In genomic region chr11:86523738-86524602, GRCh38 we compare ENCODE assay signal across 2 cellular contexts.
TF ChIP-seq lines count a peak whose summit lies in the region.

No MANE protein-coding gene starts in this region.

TF ChIP-seq in K562, 482 proteins besides CTCF, POLR2A, EP300 and RAD21 (continued from another document and continues in another):
- TF ChIP-seq FOS (IDR thresholded peaks at IDR 0.05; ENCODE audit: extremely low read depth, insufficient read length) (peak; percentile 70), SP1 (CRISPR knock-in tag; IDR thresholded peaks at IDR 0.05) (no peak), ZNF644 (tag; IDR thresholded peaks at IDR 0.05; ENCODE audit: low read depth) (no peak), FOXK2 (conservative IDR thresholded peaks at IDR 0.05 in 1 of 2, IDR thresholded peaks at IDR 0.05 in 1 of 2; ENCODE audit: low read depth in 2 of 2) (no peak), TAL1 (IDR thresholded peaks at IDR 0.05) (peak; percentile 42), CBX2 (IDR thresholded peaks at IDR 0.05; ENCODE audit: insufficient read depth, low read length, poor library complexity, severe bottlenecking) (no peak), ZNF354B (CRISPR knock-in tag; IDR thresholded peaks at IDR 0.05) (no peak), RCOR1 (IDR thresholded peaks at IDR 0.05; ENCODE audit: borderline replicate concordance in 1 of 2, low read depth in 2 of 2, low read length in 2 of 2) (0 out of 4 replicates have a peak, but pooled peaks of 1 of the 2 experiments have one; percentile 13), SMARCA4 (IDR thresholded peaks at IDR 0.05) (peak; percentile 92), CBFA2T2 (conservative IDR thresholded peaks at IDR 0.05) (peak; percentile 37; the same call in 1 of the 2 replicates), TCF3 (CRISPR knock-in tag; IDR thresholded peaks at IDR 0.05) (peak; percentile 31; the same call in 1 of the 2 replicates), PHTF2 (CRISPR knock-in tag; IDR thresholded peaks at IDR 0.05) (no peak), NFATC3 (IDR thresholded peaks at IDR 0.05) (peak; percentile 70; the same call in 1 of the 2 replicates), HDAC1 (IDR thresholded peaks at IDR 0.05) (0 out of 4 replicates have a peak, but pooled peaks of 1 of the 2 experiments have one; percentile 42), MEIS2 (IDR thresholded peaks at IDR 0.05; ENCODE audit: partially characterized antibody) (peak; percentile 57), THAP7 (CRISPR knock-in tag; IDR thresholded peaks at IDR 0.05) (no peak), KLF16 (IDR thresholded peaks at IDR 0.05) (no peak), HES1 (IDR thresholded peaks at IDR 0.05; ENCODE audit: low read depth) (no peak), FOXP1 (CRISPR knock-in tag; IDR thresholded peaks at IDR 0.05) (0 out of 2 replicates have a peak, but pooled peaks have one; percentile 60), DPF2 (IDR thresholded peaks at IDR 0.05) (peak; percentile 83), SOX6 (IDR thresholded peaks at IDR 0.05) (peak; percentile 51; the same call in 1 of the 2 replicates), JUN (IDR thresholded peaks at IDR 0.05; ENCODE audit: borderline replicate concordance, low read depth, low read length) (peak; percentile 93), JUN (CRISPR knock-in tag; IDR thresholded peaks at IDR 0.05; ENCODE audit: borderline replicate concordance) (no peak), MAFG (tag; conservative IDR thresholded peaks at IDR 0.05) (no peak), CBFA2T3 (IDR thresholded peaks at IDR 0.05) (peak; percentile 56), FOSL1 (tag; conservative IDR thresholded peaks at IDR 0.05) (peak; percentile 98), CBX5 (IDR thresholded peaks at IDR 0.05; ENCODE audit: borderline replicate concordance, low read depth) (no peak)
- TF ChIP-seq, protein P1, sequence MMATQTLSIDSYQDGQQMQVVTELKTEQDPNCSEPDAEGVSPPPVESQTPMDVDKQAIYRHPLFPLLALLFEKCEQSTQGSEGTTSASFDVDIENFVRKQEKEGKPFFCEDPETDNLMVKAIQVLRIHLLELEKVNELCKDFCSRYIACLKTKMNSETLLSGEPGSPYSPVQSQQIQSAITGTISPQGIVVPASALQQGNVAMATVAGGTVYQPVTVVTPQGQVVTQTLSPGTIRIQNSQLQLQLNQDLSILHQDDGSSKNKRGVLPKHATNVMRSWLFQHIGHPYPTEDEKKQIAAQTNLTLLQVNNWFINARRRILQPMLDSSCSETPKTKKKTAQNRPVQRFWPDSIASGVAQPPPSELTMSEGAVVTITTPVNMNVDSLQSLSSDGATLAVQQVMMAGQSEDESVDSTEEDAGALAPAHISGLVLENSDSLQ (IDR thresholded peaks at IDR 0.05): 0 out of 2 replicates have a peak, but pooled peaks have one; percentile 18
- TF ChIP-seq, protein P2, sequence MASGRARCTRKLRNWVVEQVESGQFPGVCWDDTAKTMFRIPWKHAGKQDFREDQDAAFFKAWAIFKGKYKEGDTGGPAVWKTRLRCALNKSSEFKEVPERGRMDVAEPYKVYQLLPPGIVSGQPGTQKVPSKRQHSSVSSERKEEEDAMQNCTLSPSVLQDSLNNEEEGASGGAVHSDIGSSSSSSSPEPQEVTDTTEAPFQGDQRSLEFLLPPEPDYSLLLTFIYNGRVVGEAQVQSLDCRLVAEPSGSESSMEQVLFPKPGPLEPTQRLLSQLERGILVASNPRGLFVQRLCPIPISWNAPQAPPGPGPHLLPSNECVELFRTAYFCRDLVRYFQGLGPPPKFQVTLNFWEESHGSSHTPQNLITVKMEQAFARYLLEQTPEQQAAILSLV (tag; IDR thresholded peaks at IDR 0.05): no peak
- TF ChIP-seq, protein P3, sequence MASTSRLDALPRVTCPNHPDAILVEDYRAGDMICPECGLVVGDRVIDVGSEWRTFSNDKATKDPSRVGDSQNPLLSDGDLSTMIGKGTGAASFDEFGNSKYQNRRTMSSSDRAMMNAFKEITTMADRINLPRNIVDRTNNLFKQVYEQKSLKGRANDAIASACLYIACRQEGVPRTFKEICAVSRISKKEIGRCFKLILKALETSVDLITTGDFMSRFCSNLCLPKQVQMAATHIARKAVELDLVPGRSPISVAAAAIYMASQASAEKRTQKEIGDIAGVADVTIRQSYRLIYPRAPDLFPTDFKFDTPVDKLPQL (IDR thresholded peaks at IDR 0.05; ENCODE audit: extremely low read depth, insufficient read length): no peak

TF ChIP-seq in liver, 16 proteins besides CTCF, POLR2A, EP300 and RAD21 (continued from another document):
- TF ChIP-seq ZBTB33 (IDR thresholded peaks at IDR 0.05) (peak; percentile 19), FOXA2 (IDR thresholded peaks at IDR 0.05) (peak; percentile 59)
TF ChIP-seq in liver: peak in this region for 9.
